ENCODE assay signal across 22 cellular contexts in genomic region chr22:48245119-48245485, GRCh38.
"Had no signal": no experiment of that assay in that cellular context is flagged by ENCODE, and none has a peak within 500 bp of the region (broad histone marks: within the 10 kb centered on the region; RNA-seq: fewer than 3 reads in every experiment).

No MANE protein-coding gene starts in this region.

- H3K27ac Mint-ChIP-seq: activated naive CD4-positive, alpha-beta T cell treated with anti-CD3 and anti-CD28 coated beads, Interleukin-2, amount 50 U/mL, for 72 hours; activated T-helper 17 cell treated with anti-CD3 and anti-CD28 coated beads, Interleukin-2, amount 50 U/mL, for 72 hours; naive thymus-derived CD4-positive, alpha-beta T cell; stimulated activated naive CD8-positive, alpha-beta T cell treated with anti-CD3 and anti-CD28 coated beads, Interleukin-15, Interleukin-2, amounts not matched to agents 100 ng/mL and 50 ng/mL, for 24 hours; WTC11 had no signal

- H3K9me3 ChIP-seq: ascending aorta, left lung, thyroid gland had no signal

- H3K4me3 ChIP-seq: ascending aorta, left lung, lung, thyroid gland had no signal

- H3K4me1 Mint-ChIP-seq: activated T-helper 17 cell treated with anti-CD3 and anti-CD28 coated beads, Interleukin-2, amount 50 U/mL, for 72 hours had no signal

- H3K36me3 ChIP-seq: ascending aorta, brain microvascular endothelial cell, left lung, thyroid gland had no signal

- H3K4me1 ChIP-seq: ascending aorta, left lung, thyroid gland had no signal

- DNase-seq: activated CD4-positive, alpha-beta T cell treated with anti-CD3 and anti-CD28 coated beads, Interleukin-2, amount 50 U/mL, for 4 hours; activated T-cell treated with anti-CD3 and anti-CD28 coated beads, Interleukin-2, amount 50 U/mL, for 1 hour; brain microvascular endothelial cell; caudate nucleus; dermis blood vessel endothelial cell; effector memory CD4-positive, alpha-beta T cell; foreskin melanocyte; kidney glomerular epithelial cell; left lung; naive thymus-derived CD4-positive, alpha-beta T cell; substantia nigra; T-helper 1 cell; thyroid gland had no signal

- ATAC-seq: activated naive CD4-positive, alpha-beta T cell treated with anti-CD3 and anti-CD28 coated beads, Interleukin-2, amount 50 U/mL, for 72 hours; activated T-helper 17 cell treated with anti-CD3 and anti-CD28 coated beads, Interleukin-2, amount 50 U/mL, for 72 hours; esophagus mucosa; left lung; naive thymus-derived CD4-positive, alpha-beta T cell; WTC11 had no signal

- H3K9me3 Mint-ChIP-seq: activated T-helper 17 cell treated with anti-CD3 and anti-CD28 coated beads, Interleukin-2, amount 50 U/mL, for 72 hours; naive thymus-derived CD4-positive, alpha-beta T cell; stimulated activated naive CD8-positive, alpha-beta T cell treated with anti-CD3 and anti-CD28 coated beads, Interleukin-15, Interleukin-2, amounts not matched to agents 100 ng/mL and 50 ng/mL, for 24 hours; WTC11 had no signal

- H3K36me3 Mint-ChIP-seq: activated naive CD4-positive, alpha-beta T cell treated with anti-CD3 and anti-CD28 coated beads, Interleukin-2, amount 50 U/mL, for 72 hours; naive thymus-derived CD4-positive, alpha-beta T cell; WTC11 had no signal

- H3K4me3 Mint-ChIP-seq: activated T-helper 17 cell treated with anti-CD3 and anti-CD28 coated beads, Interleukin-2, amount 50 U/mL, for 72 hours; naive thymus-derived CD4-positive, alpha-beta T cell; stimulated activated naive CD8-positive, alpha-beta T cell treated with anti-CD3 and anti-CD28 coated beads, Interleukin-15, Interleukin-2, amounts not matched to agents 100 ng/mL and 50 ng/mL, for 24 hours; WTC11 had no signal

- H3K27me3 ChIP-seq: ascending aorta, brain microvascular endothelial cell, thyroid gland had no signal

- FAIRE-seq: endothelial cell of umbilical vein, TTC549 had no signal

- H3K27ac ChIP-seq: ascending aorta, brain microvascular endothelial cell, left lung, thyroid gland had no signal
